In the genomic region with DNA sequence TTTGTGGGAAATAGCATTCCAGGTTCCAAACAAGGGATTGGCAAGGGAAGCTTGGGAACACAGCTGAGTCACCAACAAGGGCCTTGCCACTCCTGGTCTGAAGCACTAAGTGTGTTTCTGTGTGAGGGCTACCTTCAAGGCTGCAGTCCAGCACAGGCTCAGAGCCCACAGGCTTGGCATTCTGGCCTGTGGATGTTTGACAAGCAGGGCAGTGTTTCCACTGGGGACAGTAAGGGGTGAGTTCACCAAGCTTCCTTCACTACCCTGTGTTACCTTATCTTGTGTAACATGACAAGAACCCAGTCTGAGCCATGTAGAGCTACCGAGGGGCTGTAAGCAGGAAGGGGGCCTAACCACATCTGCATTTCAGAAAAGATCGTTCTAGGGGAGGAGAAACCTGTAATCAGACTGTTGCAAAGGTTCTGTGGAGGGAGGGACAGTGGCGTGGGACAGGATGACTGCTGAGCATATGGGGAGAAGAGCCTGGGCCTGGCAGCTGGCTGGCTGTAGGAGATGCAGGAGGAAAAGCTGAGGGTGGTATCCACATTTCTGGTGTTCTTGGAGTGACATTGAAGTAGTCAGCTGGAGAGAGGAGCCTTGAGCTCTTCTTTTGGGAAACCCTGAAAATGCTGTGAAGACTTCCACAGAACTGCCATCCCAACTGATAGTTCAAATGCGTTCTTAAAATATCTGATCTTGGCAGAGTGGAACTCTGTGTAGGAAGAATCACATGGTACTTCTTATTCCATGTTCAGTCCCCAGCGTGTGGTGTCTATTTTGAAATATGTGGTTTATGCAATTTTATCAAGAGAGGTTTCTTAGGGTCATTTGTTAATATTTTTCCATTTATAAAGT, we compare ENCODE assay signal across 8 cellular contexts.
DNase-seq lines count a peak whose midpoint lies in the region; ATAC-seq, FAIRE-seq and TF ChIP-seq lines count a peak whose summit lies in the region.

No MANE protein-coding gene starts in this region.

- H3K4me2 ChIP-seq in IMR-90 (ENCODE audit: low read depth, low read length) (no peak overlapping the region), K562 (ENCODE audit: insufficient read depth, low read length) (no peak overlapping the region), smooth muscle cell (peak overlapping the region; percentile 13)

- H3K27ac ChIP-seq in IMR-90 (ENCODE audit: insufficient read depth, low read length): no peak overlapping the region
- H3K27ac ChIP-seq in K562 (ENCODE audit: extremely low read depth, low read depth, low read length): no peak overlapping the region
- peak overlapping the region; percentile 25 for H3K27ac ChIP-seq in smooth muscle cell (ENCODE audit: low read depth)
- peak overlapping the region in 2 of 4 donors; percentile 61 to 63 for H3K27ac ChIP-seq in Peyer's patch

- CTCF ChIA-PET in IMR-90 (lab: Yijun Ruan, JAX): interaction anchor here (0.6 to 1.3 kb wide), 5 partner anchors 10 to 288 kb away, joined by 3 to 5 read pairs (median 3); no protein-coding TSS in a partner anchor
- CTCF ChIA-PET in K562 (lab: Yijun Ruan, JAX; ENCODE audit: low intra/inter-chr PET ratio): no interaction called here

- H3K4me3 ChIP-seq in IMR-90 (ENCODE audit: insufficient read depth, low read depth, low read length) (no peak overlapping the region), K562 (no peak overlapping the region), smooth muscle cell (no peak overlapping the region), Peyer's patch (no peak overlapping the region)

- peak overlapping the region; percentile 42 for H2BK20ac ChIP-seq in IMR-90 (ENCODE audit: low read depth, low read length)

- H3K27me3 ChIP-seq in IMR-90 (ENCODE audit: control insufficient read depth, insufficient read depth, low read length): no peaks in the 10 kb centered on the region
- peaks cover 0 to 20% of the 10 kb centered on the region in 2 experiments; a peak in 3 of 5 replicates for H3K27me3 ChIP-seq in K562 (ENCODE audit: control insufficient read depth in 2 of 2, insufficient read depth in 2 of 2, low read length in 2 of 2)
- H3K27me3 ChIP-seq in smooth muscle cell (ENCODE audit: low read depth): no peaks in the 10 kb centered on the region
- no peaks in the 10 kb centered on the region for H3K27me3 ChIP-seq in Peyer's patch

- H3K9ac ChIP-seq in IMR-90 (ENCODE audit: low read depth, low read length) (no peak overlapping the region), K562 (ENCODE audit: insufficient read depth in 1 of 2, low read depth in 2 of 2, low read length in 2 of 2) (peak overlapping the region in 1 of 2 experiments; percentile 38; a peak in 1 of 4 replicates), smooth muscle cell (ENCODE audit: low read depth) (no peak overlapping the region)

- H3K79me2 ChIP-seq in K562 (ENCODE audit: control insufficient read depth, insufficient read depth, low read length) (no peaks in the 10 kb centered on the region), smooth muscle cell (ENCODE audit: low read depth) (peaks cover 32% of the 10 kb centered on the region)

- peaks cover 43 to 76% of the 10 kb centered on the region in 2 experiments for H3K79me1 ChIP-seq in IMR-90 (ENCODE audit: low read depth in 1 of 2, low read length in 2 of 2)

- peak overlapping the region; percentile 61 for H3K14ac ChIP-seq in IMR-90 (replicated peaks; ENCODE audit: low read depth, low read length)

- TF ChIP-seq RAD21 in IMR-90 (IDR thresholded peaks at IDR 0.05; ENCODE audit: low read length) (no peak), K562 (CRISPR knock-in tag; conservative IDR thresholded peaks at IDR 0.05 in 1 of 2, IDR thresholded peaks at IDR 0.05 in 1 of 2) (no peak)

- H4K5ac ChIP-seq in IMR-90 (ENCODE audit: low read depth, low read length): no peak overlapping the region

- H4K20me1 ChIP-seq in IMR-90 (ENCODE audit: insufficient read depth, low read length) (peaks cover 25% of the 10 kb centered on the region), K562 (replicated peaks; ENCODE audit: control insufficient read depth, insufficient read depth, low read length) (0 out of 2 replicates have a peak, but pooled peaks cover 3% of the 10 kb centered on the region), smooth muscle cell (ENCODE audit: low read depth) (peaks cover 26% of the 10 kb centered on the region)

- H2BK120ac ChIP-seq in IMR-90 (ENCODE audit: low read depth, low read length): peak overlapping the region; percentile 66

- H3K9me1 ChIP-seq in IMR-90 (ENCODE audit: insufficient read depth, low read length) (peaks cover 28% of the 10 kb centered on the region), K562 (ENCODE audit: control insufficient read depth, insufficient read depth, low read length) (no peaks in the 10 kb centered on the region)

- 79% methylated on average over 2 of the region's 5 CpGs; no CpG with 5 or more reads in 1 of the 2 experiments for WGBS in IMR-90 (ENCODE audit: extremely low coverage in 2 of 2, insufficient read length in 1 of 2), 2 experiments
- 9% methylated on average over 5 of the region's 5 CpGs for WGBS in K562 (ENCODE audit: insufficient coverage, low coverage, missing lambda C conversion rate)
- WGBS in smooth muscle cell (ENCODE audit: low lambda C conversion rate): 54% methylated on average over 5 of the region's 5 CpGs

- H2BK15ac ChIP-seq in IMR-90 (ENCODE audit: low read depth, low read length): peak overlapping the region; percentile 71; the same call in 2 of the 3 replicates

- peak overlapping the region; percentile 30 for H2AK9ac ChIP-seq in IMR-90 (replicated peaks; ENCODE audit: low read depth, low read length, poor library complexity)

- dilution Hi-C loops in IMR-90 (cut with HindIII; ENCODE audit: low sequenced_read_pairs, unreplicated experiment): no loop called here

- ATAC-seq in IMR-90 (ENCODE audit: low read depth): peak; percentile 63
- peak; percentile 61 for ATAC-seq in K562
- ATAC-seq in GM19452 (IDR thresholded peaks at IDR 0.05; ENCODE audit: unreplicated experiment): no peak

- peaks cover 26% of the 10 kb centered on the region for H3K4me1 ChIP-seq in IMR-90 (ENCODE audit: control insufficient read depth, insufficient read depth, low read length)
- H3K4me1 ChIP-seq in K562 (replicated peaks in 1 of 2; ENCODE audit: control insufficient read depth in 2 of 2, insufficient read depth in 2 of 2, low read length in 2 of 2): peaks cover 0 to 8% of the 10 kb centered on the region in 2 experiments; a peak in 2 of 5 replicates
- peaks cover 22% of the 10 kb centered on the region for H3K4me1 ChIP-seq in smooth muscle cell (ENCODE audit: low read depth)
- H3K4me1 ChIP-seq in Peyer's patch: peaks cover 0 to 15% (median 0%) of the 10 kb centered on the region in 4 donors

- H3K56ac ChIP-seq in IMR-90 (ENCODE audit: extremely low read depth, insufficient read depth, low read length): peak overlapping the region; percentile 43; the same call in 1 of the 2 replicates

- in situ Hi-C loops in IMR-90 (cut with MboI; ENCODE audit: low sequenced_read_pairs) (no loop called here), K562 (cut with MboI) (no loop called here)

- no peak for FAIRE-seq in K562 (lab: Jason Lieb, UNC)

- no peak for TF ChIP-seq EP300 in K562 (IDR thresholded peaks at IDR 0.05; ENCODE audit: low read length)

- H4K91ac ChIP-seq in IMR-90 (ENCODE audit: insufficient read depth, low read depth, low read length): peak overlapping the region; percentile 54; the same call in 1 of the 2 replicates

- TF ChIP-seq CTCF in IMR-90 (conservative IDR thresholded peaks at IDR 0.05; ENCODE audit: low read depth, low read length) (no peak), K562 (IDR thresholded peaks at IDR 0.05 in 2 of 3, conservative IDR thresholded peaks at IDR 0.05 in 1 of 3; ENCODE audit: insufficient read depth in 2 of 3, low read depth in 1 of 3, low read length in 3 of 3) (no peak), smooth muscle cell (IDR thresholded peaks at IDR 0.05; ENCODE audit: borderline replicate concordance, insufficient read depth, poor library complexity, severe bottlenecking) (no peak), Peyer's patch (IDR thresholded peaks at IDR 0.05) (no peak)

- H4K8ac ChIP-seq in IMR-90 (ENCODE audit: low read depth in 2 of 2, low read length in 2 of 2): peak overlapping the region in 1 of 2 experiments; percentile 19; a peak in 1 of 4 replicates

- H3K18ac ChIP-seq in IMR-90 (ENCODE audit: low read depth, low read length): no peak overlapping the region

- peak overlapping the region; percentile 82; the same call in 1 of the 2 replicates for H2AK5ac ChIP-seq in IMR-90 (ENCODE audit: low read depth, low read length)

- H2BK5ac ChIP-seq in IMR-90 (ENCODE audit: low read depth, low read length, poor library complexity, severe bottlenecking): no peak overlapping the region

- POLR2A ChIA-PET in IMR-90 (lab: Charles Lee; ENCODE audit: unreplicated experiment): no interaction called here
- POLR2A ChIA-PET in K562 (lab: Yijun Ruan, JAX): interaction anchor here (0.5 to 1.4 kb wide), 4 partner anchors 9 to 70 kb away, joined by 3 to 5 read pairs (median 4); no protein-coding TSS in a partner anchor

- no peaks in the 10 kb centered on the region for H3K9me3 ChIP-seq in IMR-90 (ENCODE audit: control insufficient read depth, insufficient read depth, low read length)
- H3K9me3 ChIP-seq in K562 (replicated peaks; ENCODE audit: control insufficient read depth, insufficient read depth, low read depth, low read length): no peaks in the 10 kb centered on the region
- no peaks in the 10 kb centered on the region for H3K9me3 ChIP-seq in smooth muscle cell (replicated peaks; ENCODE audit: low read depth)
- H3K9me3 ChIP-seq in Peyer's patch: no peaks in the 10 kb centered on the region

- peak overlapping the region; percentile 33 for H3K23ac ChIP-seq in IMR-90 (ENCODE audit: low read depth, low read length)

- H2AFZ ChIP-seq in IMR-90 (replicated peaks; ENCODE audit: low read length, poor library complexity): peak overlapping the region; percentile 47
- no peak overlapping the region for H2AFZ ChIP-seq in K562 (ENCODE audit: low read depth, low read length)
- H2AFZ ChIP-seq in smooth muscle cell (ENCODE audit: low read depth): no peak overlapping the region

- H3K4ac ChIP-seq in IMR-90 (ENCODE audit: low read depth, low read length): peak overlapping the region; percentile 72

- TF ChIP-seq POLR2A in IMR-90 (IDR thresholded peaks at IDR 0.05; ENCODE audit: low read depth, low read length) (no peak), K562 (conservative IDR thresholded peaks at IDR 0.05) (no peak), Peyer's patch (IDR thresholded peaks at IDR 0.05) (no peak)

- intact Hi-C loops in IMR-90 (cut with micrococcal nuclease): no loop called here
- intact Hi-C loops in K562 (cut with micrococcal nuclease): no loop called here

- DNase-seq in IMR-90 (peak; percentile 61), K562 (ENCODE audit: extremely low read depth in 1 of 4, low spot score in 3 of 4) (peak in 2 of 4 experiments; percentile 25 to 26), islet precursor cell (peak; percentile 68), smooth muscle cell (lab: John Stamatoyannopoulos, UW; ENCODE audit: unreplicated experiment) (no peak), Peyer's patch (no peak), LoVo (ENCODE audit: low spot score) (no peak), NCI-H510A (lab: John Stamatoyannopoulos, UW) (no peak)

- H3F3A ChIP-seq in smooth muscle cell (ENCODE audit: low read depth): no peaks in the 10 kb centered on the region

- BruUV-seq in IMR-90 (replicated peaks; lab: Mats Ljungman, UMichigan) (no TSS peak), K562 (replicated peaks; lab: Mats Ljungman, UMichigan) (no TSS peak)

- H3K36me3 ChIP-seq in IMR-90 (ENCODE audit: control insufficient read depth, insufficient read depth, low read length): peaks cover 2% of the 10 kb centered on the region; the same call in 1 of the 2 replicates
- no peaks in the 10 kb centered on the region for H3K36me3 ChIP-seq in K562 (ENCODE audit: control insufficient read depth, insufficient read depth, low read length)
- H3K36me3 ChIP-seq in smooth muscle cell (ENCODE audit: low read depth): no peaks in the 10 kb centered on the region
- no peaks in the 10 kb centered on the region for H3K36me3 ChIP-seq in Peyer's patch

Comparison
In these comparisons a context has a peak if more than half of its experiments do, and no peak if none do; other contexts are left out.
1. DNase-seq: peak in IMR-90 (single experiment) and islet precursor cell (single experiment); none in smooth muscle cell (single experiment), Peyer's patch (0 of 3), LoVo (single experiment) and NCI-H510A (single experiment).